Comparison of ENCODE assay signal across 1 cellular context in the genomic region with DNA sequence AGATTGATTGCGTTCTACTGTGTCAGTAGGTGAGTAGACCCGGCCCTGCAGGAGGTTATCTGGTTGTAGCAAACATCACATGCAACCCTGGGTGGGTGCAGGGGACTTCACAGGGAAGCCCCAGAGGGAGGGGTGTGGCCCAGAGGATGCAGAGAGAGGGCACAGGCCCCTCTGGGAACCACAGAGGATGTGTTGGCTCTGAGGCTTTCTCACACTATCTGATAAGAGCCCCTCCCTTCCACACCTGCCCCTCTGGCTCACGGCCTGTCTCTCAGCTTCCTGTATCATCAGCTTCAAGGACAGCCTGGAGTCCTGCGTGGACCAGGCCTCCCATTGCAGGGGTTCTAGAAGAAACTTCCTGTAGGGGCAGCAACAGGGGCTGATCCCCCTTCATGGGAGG.
TF ChIP-seq lines count a peak whose summit lies in the region.

No MANE protein-coding gene starts in this region.

TF ChIP-seq in SK-N-SH treated with all-trans-retinoic acid at 6 μM for 48 hours, 23 proteins besides CTCF, POLR2A, EP300 and RAD21 (continued from another document):
- TF ChIP-seq, protein P1, sequence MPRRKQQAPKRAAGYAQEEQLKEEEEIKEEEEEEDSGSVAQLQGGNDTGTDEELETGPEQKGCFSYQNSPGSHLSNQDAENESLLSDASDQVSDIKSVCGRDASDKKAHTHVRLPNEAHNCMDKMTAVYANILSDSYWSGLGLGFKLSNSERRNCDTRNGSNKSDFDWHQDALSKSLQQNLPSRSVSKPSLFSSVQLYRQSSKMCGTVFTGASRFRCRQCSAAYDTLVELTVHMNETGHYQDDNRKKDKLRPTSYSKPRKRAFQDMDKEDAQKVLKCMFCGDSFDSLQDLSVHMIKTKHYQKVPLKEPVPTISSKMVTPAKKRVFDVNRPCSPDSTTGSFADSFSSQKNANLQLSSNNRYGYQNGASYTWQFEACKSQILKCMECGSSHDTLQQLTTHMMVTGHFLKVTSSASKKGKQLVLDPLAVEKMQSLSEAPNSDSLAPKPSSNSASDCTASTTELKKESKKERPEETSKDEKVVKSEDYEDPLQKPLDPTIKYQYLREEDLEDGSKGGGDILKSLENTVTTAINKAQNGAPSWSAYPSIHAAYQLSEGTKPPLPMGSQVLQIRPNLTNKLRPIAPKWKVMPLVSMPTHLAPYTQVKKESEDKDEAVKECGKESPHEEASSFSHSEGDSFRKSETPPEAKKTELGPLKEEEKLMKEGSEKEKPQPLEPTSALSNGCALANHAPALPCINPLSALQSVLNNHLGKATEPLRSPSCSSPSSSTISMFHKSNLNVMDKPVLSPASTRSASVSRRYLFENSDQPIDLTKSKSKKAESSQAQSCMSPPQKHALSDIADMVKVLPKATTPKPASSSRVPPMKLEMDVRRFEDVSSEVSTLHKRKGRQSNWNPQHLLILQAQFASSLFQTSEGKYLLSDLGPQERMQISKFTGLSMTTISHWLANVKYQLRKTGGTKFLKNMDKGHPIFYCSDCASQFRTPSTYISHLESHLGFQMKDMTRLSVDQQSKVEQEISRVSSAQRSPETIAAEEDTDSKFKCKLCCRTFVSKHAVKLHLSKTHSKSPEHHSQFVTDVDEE (CRISPR knock-in tag; IDR thresholded peaks at IDR 0.05) = no peak
- TF ChIP-seq SNAI2 (CRISPR knock-in tag; IDR thresholded peaks at IDR 0.05) = no peak
- no peak for TF ChIP-seq BACH2 (CRISPR knock-in tag; IDR thresholded peaks at IDR 0.05; ENCODE audit: borderline replicate concordance)
- TF ChIP-seq ZNF565 (CRISPR knock-in tag; conservative IDR thresholded peaks at IDR 0.05; ENCODE audit: low read depth) = no peak
